ENCODE assay signal across 6 cellular contexts in the genomic region with DNA sequence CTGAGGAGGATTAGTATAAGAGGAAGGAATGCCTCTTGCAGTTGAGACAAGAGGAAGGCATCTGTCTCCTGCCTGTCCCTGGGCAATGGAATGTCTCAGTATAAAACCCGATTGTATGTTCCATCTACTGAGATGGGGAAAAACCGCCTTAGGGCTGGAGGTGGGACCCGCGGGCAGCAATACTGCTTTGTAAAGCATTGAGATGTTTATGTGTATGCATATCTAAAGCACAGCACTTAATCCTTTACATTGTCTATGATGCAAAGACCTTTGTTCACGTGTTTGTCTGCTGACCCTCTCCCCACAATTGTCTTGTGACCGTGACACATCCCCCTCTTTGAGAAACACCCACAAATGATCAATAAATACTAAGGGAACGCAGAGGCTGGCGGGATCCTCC. TPM values are rescaled to one million over a fixed set of nuclear protein-coding genes. Genes with fewer than 3 reads are reported as not detected.
"Had no signal": no experiment of that assay in that cellular context is flagged by ENCODE, and none has a peak within 500 bp of the region (broad histone marks: within the 10 kb centered on the region; RNA-seq: fewer than 3 reads in every experiment).

No MANE protein-coding gene starts in this region.

RNA-seq across cellular contexts. Expression of gene ANKRD65, which starts 10.8 kb away (rescaled TPM):
- total RNA-seq: activated CD4-positive, alpha-beta memory T cell treated with anti-CD3 and anti-CD28 coated beads for 36 hours; activated CD4-positive, alpha-beta T cell treated with anti-CD3 and anti-CD28 coated beads, Interleukin-2, amount 10 ng/mL, durations not matched to agents 24 days and 14 days; activated CD8-positive, alpha-beta memory T cell treated with anti-CD3 and anti-CD28 coated beads for 36 hours; mononuclear cell; natural killer cell treated with Interleukin-12 subunit alpha and Interleukin-12 subunit beta and Interleukin-15 and Interleukin-18, amount 100 ng/mL, for 72 hours; T-helper 1 cell treated with Interleukin-12 subunit alpha and Interleukin-12 subunit beta and Interleukin-4 antibody, amounts not matched to agents 30 ng/mL and 1 ng/mL, for 36 hours had no signal
